In the genomic region with DNA sequence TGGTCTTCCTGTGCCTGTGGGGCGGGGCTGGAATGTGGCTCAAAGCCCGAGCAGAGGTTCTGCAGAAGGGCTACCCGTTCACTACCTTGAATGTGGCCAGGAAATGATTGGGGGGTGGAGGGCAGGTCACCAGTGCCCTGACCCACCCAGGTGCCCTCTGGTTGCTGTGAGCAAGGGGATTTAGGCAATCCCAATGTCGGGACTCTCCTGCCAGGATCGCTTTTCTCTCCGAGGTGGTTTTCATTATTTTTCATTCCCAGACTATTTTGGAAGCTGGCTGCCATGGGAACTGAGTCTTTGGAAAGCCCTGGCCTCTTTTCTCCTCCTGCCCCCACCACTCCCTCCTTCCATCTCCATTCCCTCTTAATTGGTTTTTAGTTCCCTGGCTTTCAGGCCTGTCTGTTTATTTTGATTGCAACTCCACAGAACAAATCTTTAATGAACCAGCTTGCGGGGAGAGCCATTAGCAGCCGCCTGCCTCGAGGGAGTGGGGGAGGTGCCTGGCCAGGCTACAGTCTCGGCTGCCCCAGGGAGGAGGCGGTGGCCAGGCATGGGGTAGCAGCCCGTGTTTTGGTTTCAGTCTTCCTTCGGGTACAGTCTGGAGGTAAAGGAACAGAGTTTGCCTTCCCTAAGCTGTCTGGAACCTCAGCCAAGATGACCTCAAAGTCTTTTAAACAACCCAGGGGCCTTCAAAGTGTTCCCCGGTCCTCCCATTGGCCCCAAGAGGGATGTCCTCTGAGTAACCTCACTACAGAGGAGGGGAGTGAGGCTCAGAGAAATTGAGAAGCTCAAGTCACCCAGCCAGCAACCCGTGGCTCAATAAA, we compare ENCODE assay signal across 8 cellular contexts.
A peak's percentile ranks its signal among the peaks of the same experiment; 100 is the strongest.
DNase-seq lines count a peak whose midpoint lies in the region; ATAC-seq, FAIRE-seq and TF ChIP-seq lines count a peak whose summit lies in the region.

No MANE protein-coding gene starts in this region.

- DNase-seq in NT2/D1 (ENCODE audit: low read depth, low spot score) (no peak), fibroblast of the conjunctiva (ENCODE audit: low read depth) (peak; percentile 70), ovary (peak; percentile 72 to 82 (median 81)), NCI-H524 treated with DMSO at 0.1 percent for 48 hours (lab: John Stamatoyannopoulos, UW) (no peak)
- no peak for DNase-seq in effector memory CD4-positive, alpha-beta T cell
- no peak for DNase-seq in activated T-cell treated with anti-CD3 and anti-CD28 coated beads, Interleukin-2, amount 50 U/mL, for 4 hours

- H3K4me3 ChIP-seq in NT2/D1 (ENCODE audit: insufficient read length, low read depth) = no peak overlapping the region
- peak overlapping the region; percentile 22 for H3K4me3 ChIP-seq in ovary
- H3K4me3 ChIP-seq in effector memory CD4-positive, alpha-beta T cell (ENCODE audit: insufficient read depth, low read depth, low read length, poor library complexity, severe bottlenecking) = no peak overlapping the region

- no peaks in the 10 kb centered on the region for H3K36me3 Mint-ChIP-seq in activated T-cell treated with anti-CD3 and anti-CD28 coated beads, Interleukin-2, amount 50 U/mL, for 4 hours (ENCODE audit: insufficient read depth)

- no peaks in the 10 kb centered on the region for H3K4me1 Mint-ChIP-seq in activated T-cell treated with anti-CD3 and anti-CD28 coated beads, Interleukin-2, amount 50 U/mL, for 4 hours (ENCODE audit: low read depth)

- H3K27me3 ChIP-seq in NT2/D1 (ENCODE audit: insufficient read depth, insufficient read length) = peaks cover 13% of the 10 kb centered on the region
- H3K27me3 ChIP-seq in ovary = no peaks in the 10 kb centered on the region
- H3K27me3 ChIP-seq in effector memory CD4-positive, alpha-beta T cell (replicated peaks; ENCODE audit: control insufficient read depth, insufficient read depth, low read length, poor library complexity, severe bottlenecking) = no peaks in the 10 kb centered on the region

- TF ChIP-seq POLR2A in ovary (IDR thresholded peaks at IDR 0.05) = no peak

- no peak overlapping the region for H3K4me3 Mint-ChIP-seq in activated T-cell treated with anti-CD3 and anti-CD28 coated beads, Interleukin-2, amount 50 U/mL, for 4 hours

- H3K27me3 Mint-ChIP-seq in activated T-cell treated with anti-CD3 and anti-CD28 coated beads, Interleukin-2, amount 50 U/mL, for 4 hours (ENCODE audit: low read depth) = peaks cover 26% of the 10 kb centered on the region

- TF ChIP-seq EP300 in ovary (IDR thresholded peaks at IDR 0.05) = peak; percentile 34

- FAIRE-seq in G401.6 (lab: Jason Lieb, UNC) = peak; percentile 99

- intact Hi-C loops in ovary (cut with DNase I) = no loop called here

- peak overlapping the region; percentile 68 for H3K9ac ChIP-seq in NT2/D1 (ENCODE audit: insufficient read length, low read depth)

- H3K9me3 ChIP-seq in NT2/D1 (ENCODE audit: insufficient read depth, low read length) (no peaks in the 10 kb centered on the region), ovary (no peaks in the 10 kb centered on the region)
- H3K9me3 ChIP-seq in effector memory CD4-positive, alpha-beta T cell (ENCODE audit: control insufficient read depth, low read length) = no peaks in the 10 kb centered on the region

- no peak for ATAC-seq in activated T-cell treated with anti-CD3 and anti-CD28 coated beads, Interleukin-2, amount 50 U/mL, for 4 hours
- no peak for ATAC-seq in HG02970 (IDR thresholded peaks at IDR 0.05; ENCODE audit: low FRiP score, unreplicated experiment)

- H3K36me3 ChIP-seq in NT2/D1 (ENCODE audit: insufficient read depth, insufficient read length, low read length) (no peaks in the 10 kb centered on the region), ovary (no peaks in the 10 kb centered on the region)
- H3K36me3 ChIP-seq in effector memory CD4-positive, alpha-beta T cell (ENCODE audit: control insufficient read depth, insufficient read depth, low read length) = no peaks in the 10 kb centered on the region

- WGBS in ovary, 3 donors = 6 to 8% (median 7%) methylated on average over 15 of the region's 15 CpGs

- TF ChIP-seq CTCF in ovary (IDR thresholded peaks at IDR 0.05) = no peak

- H3K27ac ChIP-seq in ovary = peak overlapping the region; percentile 31 to 86
- H3K27ac ChIP-seq in effector memory CD4-positive, alpha-beta T cell (ENCODE audit: insufficient read depth, low read length, poor library complexity, severe bottlenecking) = no peak overlapping the region

- H3K4me1 ChIP-seq in NT2/D1 (ENCODE audit: insufficient read depth, insufficient read length) = peaks cover 9% of the 10 kb centered on the region
- peaks cover 35% of the 10 kb centered on the region for H3K4me1 ChIP-seq in ovary (ENCODE audit: insufficient read depth)
- H3K4me1 ChIP-seq in effector memory CD4-positive, alpha-beta T cell (ENCODE audit: control insufficient read depth, insufficient read depth, low read length, poor library complexity, severe bottlenecking) = no peaks in the 10 kb centered on the region

- H3K9me3 Mint-ChIP-seq in activated T-cell treated with anti-CD3 and anti-CD28 coated beads, Interleukin-2, amount 50 U/mL, for 4 hours = no peaks in the 10 kb centered on the region

Comparison
In these comparisons a context has a peak if more than half of its experiments do, and no peak if none do; other contexts are left out.
1. DNase-seq: peak in fibroblast of the conjunctiva (single experiment) and ovary (5 of 5); none in NT2/D1 (single experiment), effector memory CD4-positive, alpha-beta T cell (0 of 3), activated T-cell treated with anti-CD3 and anti-CD28 coated beads, Interleukin-2, amount 50 U/mL, for 4 hours (single experiment) and NCI-H524 treated with DMSO at 0.1 percent for 48 hours (single experiment).